In genomic region chr7:123154231-123154860, GRCh38 we compare ENCODE assay signal across 9 cellular contexts. TPM values are rescaled to one million over a fixed set of nuclear protein-coding genes. Genes with fewer than 3 reads are reported as not detected.
DNase-seq lines count a peak whose midpoint lies in the region; ATAC-seq and TF ChIP-seq lines count a peak whose summit lies in the region.
"Had no signal": no experiment of that assay in that cellular context is flagged by ENCODE, and none has a peak within 500 bp of the region (broad histone marks: within the 10 kb centered on the region; RNA-seq: fewer than 3 reads in every experiment).

No MANE protein-coding gene starts in this region.

- H3K9me3 ChIP-seq in stomach = no peaks in the 10 kb centered on the region

- TF ChIP-seq POLR2A in lower leg skin (IDR thresholded peaks at IDR 0.05) (no peak), stomach (IDR thresholded peaks at IDR 0.05) (no peak)

- no peaks in the 10 kb centered on the region for H3K4me1 ChIP-seq in stomach

- no peaks in the 10 kb centered on the region for H3K27me3 ChIP-seq in stomach

- intact Hi-C loops in lower leg skin (cut with DNase I; ENCODE audit: low total_unique reads) (loop anchor here (5.0 kb wide), 1 partner anchor 927 kb away; no protein-coding TSS in a partner anchor), stomach (cut with DNase I; ENCODE audit: low total_unique reads) (no loop called here)

- DNase-seq in AG20443 (ENCODE audit: low spot score) = peak; percentile 71
- DNase-seq in NCI-H1105 (lab: John Stamatoyannopoulos, UW) = peak; percentile 68
- DNase-seq in SKM-1 treated with dmso at 0.1 percent for 144 hours (lab: John Stamatoyannopoulos, UW; ENCODE audit: unreplicated experiment) = peak; percentile 71
- peak; percentile 83 to 88 for DNase-seq in dermis microvascular lymphatic vessel endothelial cell (ENCODE audit: low read depth in 2 of 2)
- peak; percentile 71 to 89 for DNase-seq in lower leg skin (ENCODE audit: low spot score in 2 of 2)
- peak; percentile 80 for DNase-seq in stomach

- TF ChIP-seq EP300 in stomach (IDR thresholded peaks at IDR 0.05) = no peak

- WGBS in lower leg skin, 2 donors = 0% methylated on average over 3 of the region's 3 CpGs
- WGBS in stomach, 5 donors = 0 to 7% (median 2%) methylated on average over 3 of the region's 3 CpGs

- ATAC-seq in GM18508 (IDR thresholded peaks at IDR 0.05; ENCODE audit: insufficient read depth, unreplicated experiment) (peak; percentile 96), HG02870 (IDR thresholded peaks at IDR 0.05; ENCODE audit: unreplicated experiment) (peak; percentile 98)
- ATAC-seq: T-cell had no signal

- no peak overlapping the region for H3K27ac ChIP-seq in stomach

- H3K36me3 ChIP-seq in stomach = no peaks in the 10 kb centered on the region

- H3K4me3 ChIP-seq in lower leg skin (ENCODE audit: low read depth, poor library complexity, severe bottlenecking) = no peak overlapping the region
- no peak overlapping the region for H3K4me3 ChIP-seq in stomach

- TF ChIP-seq CTCF in lower leg skin (IDR thresholded peaks at IDR 0.05) = no peak
- peak in 4 of 7 experiments; percentile 44 to 74 (median 64) for TF ChIP-seq CTCF in stomach (IDR thresholded peaks at IDR 0.05)

RNA-seq across cellular contexts. Expression of gene SLC13A1, which starts 45.4 kb away (rescaled TPM):
- total RNA-seq in dermis microvascular lymphatic vessel endothelial cell = not detected in 2 replicates
- not detected for total RNA-seq in lower leg skin
- under 1 TPM in 1 of 5 donors, not detected in 4; 0.18 TPM for total RNA-seq in stomach
- not detected for polyA plus RNA-seq in stomach
- total RNA-seq: T-cell had no signal

Comparison
In these comparisons a context has a peak if more than half of its experiments do, and no peak if none do; other contexts are left out.
1. CTCF ChIP-seq: peak in stomach (4 of 7); none in lower leg skin (0 of 3).
2. Peak in every context shown above with its lines, with median percentiles within 50 percentile points of each other: DNase-seq.